9 cellular contexts compared by ENCODE assay signal in genomic region chr11:6443269-6444003, GRCh38. TPM values are rescaled to one million over a fixed set of nuclear protein-coding genes. Genes with fewer than 3 reads are reported as not detected.
DNase-seq lines count a peak whose midpoint lies in the region; ATAC-seq, FAIRE-seq and TF ChIP-seq lines count a peak whose summit lies in the region.
"Had no signal": no experiment of that assay in that cellular context is flagged by ENCODE, and none has a peak within 500 bp of the region (broad histone marks: within the 10 kb centered on the region; RNA-seq: fewer than 3 reads in every experiment).

No MANE protein-coding gene starts in this region.

- POLR2A ChIA-PET in MCF 10A (lab: Yijun Ruan, JAX) = interaction anchor here (0.7 to 1.6 kb wide), 4 partner anchors 14 to 90 kb away, joined by 3 to 18 read pairs (median 4); no protein-coding TSS in a partner anchor

- H3K27ac ChIP-seq in kidney (ENCODE audit: low read depth in 2 of 2, low read length in 2 of 2) = no peak overlapping the region

- TF ChIP-seq CTCF in MCF 10A (IDR thresholded peaks at IDR 0.05; ENCODE audit: unreplicated experiment) = peak; percentile 88
- TF ChIP-seq CTCF in kidney (IDR thresholded peaks at IDR 0.05; ENCODE audit: borderline replicate concordance, extremely low read depth, insufficient read depth) = peak; percentile 69

- H3K4me3 ChIP-seq in kidney (ENCODE audit: low read length in 2 of 2) = no peak overlapping the region

- no peaks in the 10 kb centered on the region for H3K27me3 Mint-ChIP-seq in MCF 10A (ENCODE audit: insufficient read depth, unreplicated experiment)

- intact Hi-C loops in MCF 10A (cut with micrococcal nuclease) (loop anchor here (1.0 to 5.0 kb wide), 3 partner anchors 62 to 264 kb away; no protein-coding TSS in a partner anchor), kidney (cut with DNase I) (loop anchor here (5.0 kb wide), 1 partner anchor 66 kb away; no protein-coding TSS in a partner anchor)

- CTCF ChIA-PET in MCF 10A (lab: Yijun Ruan, JAX) = interaction anchor here (0.6 to 14.6 kb wide), 44 partner anchors 11 to 1845 kb away, joined by 3 to 469 read pairs (median 4); partner anchors contain the start of genes APBB1 and SMPD1

- no peak overlapping the region for H3K4me3 Mint-ChIP-seq in MCF 10A (ENCODE audit: unreplicated experiment)

- BruUV-seq in MCF 10A (replicated peaks; lab: Mats Ljungman, UMichigan) = no TSS peak

- peaks cover 0 to 4% of the 10 kb centered on the region in 2 donors for H3K4me1 ChIP-seq in kidney (ENCODE audit: control insufficient read depth in 1 of 2, insufficient read depth in 1 of 2, low read depth in 1 of 2, low read length in 2 of 2)

- H3K36me3 ChIP-seq in kidney (ENCODE audit: control insufficient read depth in 1 of 2, insufficient read depth in 2 of 2, low read length in 2 of 2) = no peaks in the 10 kb centered on the region

- no peaks in the 10 kb centered on the region for H3K4me1 Mint-ChIP-seq in MCF 10A (ENCODE audit: insufficient read depth, unreplicated experiment)

- no peaks in the 10 kb centered on the region for H3K36me3 Mint-ChIP-seq in MCF 10A (ENCODE audit: insufficient read depth, unreplicated experiment)

- ATAC-seq in GM21717 (IDR thresholded peaks at IDR 0.05; ENCODE audit: unreplicated experiment) = peak; percentile 75

- H3K9me3 Mint-ChIP-seq in MCF 10A (ENCODE audit: unreplicated experiment) = no peaks in the 10 kb centered on the region

- DNase-seq in GDM1 (lab: John Stamatoyannopoulos, UW) (peak; percentile 25), LHCN-M2 (ENCODE audit: low read depth) (peak; percentile 38), UCSD-AML1 (lab: John Stamatoyannopoulos, UW; ENCODE audit: unreplicated experiment) (peak; percentile 59), MCF 10A (ENCODE audit: unreplicated experiment) (peak; percentile 57), kidney (peak; percentile 79), COR-L47 (lab: John Stamatoyannopoulos, UW) (no peak)
- DNase-seq in stimulated activated CD4-positive, alpha-beta T cell treated with anti-CD3 and anti-CD28 coated beads, Interleukin-2, amount 100 ng/mL, for 24 hours = peak; percentile 58 to 60

- no peaks in the 10 kb centered on the region for H3K9me3 ChIP-seq in kidney (ENCODE audit: control insufficient read depth in 1 of 2, low read length in 2 of 2)

- H3K9ac ChIP-seq in kidney (ENCODE audit: low read length in 2 of 2) = no peak overlapping the region

- no peak for FAIRE-seq in kidney (lab: Jason Lieb, UNC)
- FAIRE-seq: colon had no signal

- H3K27ac Mint-ChIP-seq in MCF 10A (ENCODE audit: low read depth, unreplicated experiment) = no peak overlapping the region

RNA-seq across cellular contexts. Expression of gene HPX, which starts 2.6 kb away (rescaled TPM):
- total RNA-seq in LHCN-M2 (2014; rRNA removed) (0.13 TPM in 1 of 2 replicates, not detected in the other), MCF 10A (2022) (0.71 and 0.75 TPM in 2 replicates), kidney (1.3 TPM)
- polyA plus RNA-seq in LHCN-M2 (2012) = 0.30 TPM
- 0.88 TPM for polyA plus RNA-seq in kidney (ENCODE audit: insufficient read depth, low read depth, low replicate concordance)

RNA-seq across cellular contexts. Expression of gene APBB1, which starts 24.5 kb away (rescaled TPM):
- total RNA-seq in LHCN-M2 (2014; rRNA removed) (18.3 and 19.0 TPM in 2 replicates), MCF 10A (2022) (0.89 and 1.3 TPM in 2 replicates), kidney (43.7 TPM)
- 25.3 TPM for polyA plus RNA-seq in LHCN-M2 (2012)
- polyA plus RNA-seq in kidney (ENCODE audit: insufficient read depth, low read depth, low replicate concordance) = 67.2 TPM

RNA-seq across cellular contexts. Expression of gene TRIM3, which starts 30.3 kb away (rescaled TPM):
- total RNA-seq in LHCN-M2 (2014; rRNA removed) (23.7 and 29.4 TPM in 2 replicates), MCF 10A (2022) (7.3 and 7.4 TPM in 2 replicates), kidney (20.8 TPM)
- 13.4 TPM for polyA plus RNA-seq in LHCN-M2 (2012)
- polyA plus RNA-seq in kidney (ENCODE audit: insufficient read depth, low read depth, low replicate concordance) = 10.8 TPM

RNA-seq across cellular contexts. Expression of gene ARFIP2, which starts 37.7 kb away (rescaled TPM):
- total RNA-seq in LHCN-M2 (2014; rRNA removed) = 66.0 and 66.3 TPM in 2 replicates
- polyA plus RNA-seq in LHCN-M2 (2012) = 49.8 TPM
- total RNA-seq in MCF 10A (2022) = 76.3 and 96.0 TPM in 2 replicates
- total RNA-seq in kidney = 45.6 TPM
- polyA plus RNA-seq in kidney (ENCODE audit: insufficient read depth, low read depth, low replicate concordance) = 62.3 TPM

RNA-seq across cellular contexts. Expression of gene TIMM10B, which starts 37.9 kb away (rescaled TPM):
- 25.4 and 28.8 TPM in 2 replicates for total RNA-seq in LHCN-M2 (2014; rRNA removed)
- 25.1 TPM for polyA plus RNA-seq in LHCN-M2 (2012)
- total RNA-seq in MCF 10A (2022) = 36.2 and 42.1 TPM in 2 replicates
- total RNA-seq in kidney = 44.7 TPM
- polyA plus RNA-seq in kidney (ENCODE audit: insufficient read depth, low read depth, low replicate concordance) = 34.6 TPM
